ENCODE assay signal across 26 cellular contexts in genomic region chr6:169201985-169202384, GRCh38. TPM values are rescaled to one million over a fixed set of nuclear protein-coding genes. Genes with fewer than 3 reads are reported as not detected.
DNase-seq lines count a peak whose midpoint lies in the region; ATAC-seq and TF ChIP-seq lines count a peak whose summit lies in the region.
"Had no signal": no experiment of that assay in that cellular context is flagged by ENCODE, and none has a peak within 500 bp of the region (broad histone marks: within the 10 kb centered on the region; RNA-seq: fewer than 3 reads in every experiment).

No MANE protein-coding gene starts in this region.

- H2AK5ac ChIP-seq in IMR-90 (ENCODE audit: low read depth, low read length) = peak overlapping the region; percentile 35; the same call in 1 of the 2 replicates

- intact Hi-C loops in IMR-90 (cut with micrococcal nuclease) = no loop called here

- no peaks in the 10 kb centered on the region for H3K36me3 ChIP-seq in IMR-90 (ENCODE audit: control insufficient read depth, insufficient read depth, low read length)
- H3K36me3 ChIP-seq: BE2C, BLaER1 had no signal

- no peak overlapping the region for H4K8ac ChIP-seq in IMR-90 (ENCODE audit: low read depth in 2 of 2, low read length in 2 of 2)

- no peak overlapping the region for H3K27ac ChIP-seq in IMR-90 (ENCODE audit: insufficient read depth, low read length)
- H3K27ac ChIP-seq: BLaER1 had no signal

- POLR2A ChIA-PET in IMR-90 (lab: Charles Lee; ENCODE audit: unreplicated experiment) = no interaction called here

- CTCF ChIA-PET in IMR-90 (lab: Yijun Ruan, JAX) = no interaction called here

- no peaks in the 10 kb centered on the region for H3K9me1 ChIP-seq in IMR-90 (ENCODE audit: insufficient read depth, low read length)

- H2AK9ac ChIP-seq in IMR-90 (replicated peaks; ENCODE audit: low read depth, low read length, poor library complexity) = no peak overlapping the region

- H2BK15ac ChIP-seq in IMR-90 (ENCODE audit: low read depth, low read length) = no peak overlapping the region

- H3K4me3 ChIP-seq in IMR-90 (ENCODE audit: insufficient read depth, low read depth, low read length) = no peak overlapping the region
- H3K4me3 ChIP-seq: BLaER1, GM12878 had no signal

- no peak overlapping the region for H3K4me3 Mint-ChIP-seq in stimulated activated naive CD8-positive, alpha-beta T cell treated with anti-CD3 and anti-CD28 coated beads, Interleukin-15, amount 100 ng/mL, for 72 hours
- H3K4me3 Mint-ChIP-seq in osteocyte (ENCODE audit: unreplicated experiment) (no peak overlapping the region), immature natural killer cell (no peak overlapping the region)
- H3K4me3 Mint-ChIP-seq: CD14-positive monocyte; CD4-positive, alpha-beta memory T cell; CD4-positive, CD25-positive, alpha-beta regulatory T cell; CD8-positive, alpha-beta memory T cell had no signal

- no peak overlapping the region for H2BK120ac ChIP-seq in IMR-90 (ENCODE audit: low read depth, low read length)

- H3K9me3 Mint-ChIP-seq in stimulated activated naive CD8-positive, alpha-beta T cell treated with anti-CD3 and anti-CD28 coated beads, Interleukin-15, amount 100 ng/mL, for 72 hours = peaks cover 6 to 7% of the 10 kb centered on the region in 2 donors
- H3K9me3 Mint-ChIP-seq in osteocyte (ENCODE audit: unreplicated experiment) = peaks cover 7% of the 10 kb centered on the region
- peaks cover 6 to 9% (median 8%) of the 10 kb centered on the region in 6 donors for H3K9me3 Mint-ChIP-seq in immature natural killer cell

- peaks cover 4% of the 10 kb centered on the region for H3K9me3 ChIP-seq in IMR-90 (ENCODE audit: control insufficient read depth, insufficient read depth, low read length)
- H3K9me3 ChIP-seq: BE2C had no signal

- no peak overlapping the region for H3K4me2 ChIP-seq in IMR-90 (ENCODE audit: low read depth, low read length)
- H3K4me2 ChIP-seq: BLaER1 had no signal

- H3K36me3 Mint-ChIP-seq in osteocyte (ENCODE audit: unreplicated experiment) (peaks cover 12% of the 10 kb centered on the region), immature natural killer cell (peaks cover 4 to 9% (median 6%) of the 10 kb centered on the region in 3 donors)
- H3K36me3 Mint-ChIP-seq: CD4-positive, CD25-positive, alpha-beta regulatory T cell had no signal

- peaks cover 7% of the 10 kb centered on the region; the same call in 1 of the 2 replicates for H3K4me1 ChIP-seq in IMR-90 (ENCODE audit: control insufficient read depth, insufficient read depth, low read length)
- H3K4me1 ChIP-seq: BE2C had no signal

- WGBS in IMR-90 (ENCODE audit: extremely low coverage in 2 of 2, insufficient read length in 1 of 2), 2 experiments = no CpG with 5 or more reads among the region's 12 CpGs

- no peaks in the 10 kb centered on the region for H4K20me1 ChIP-seq in IMR-90 (ENCODE audit: insufficient read depth, low read length)
- H4K20me1 ChIP-seq: BLaER1 had no signal

- H3K27me3 Mint-ChIP-seq in stimulated activated naive CD8-positive, alpha-beta T cell treated with anti-CD3 and anti-CD28 coated beads, Interleukin-15, amount 100 ng/mL, for 72 hours = no peaks in the 10 kb centered on the region
- H3K27me3 Mint-ChIP-seq in osteocyte (ENCODE audit: unreplicated experiment) (no peaks in the 10 kb centered on the region), immature natural killer cell (ENCODE audit: low read depth in 3 of 3) (peaks cover 0 to 9% (median 4%) of the 10 kb centered on the region in 3 donors)

- dilution Hi-C loops in IMR-90 (cut with HindIII; ENCODE audit: low sequenced_read_pairs, unreplicated experiment) = no loop called here

- no peak overlapping the region for H3K9ac ChIP-seq in IMR-90 (ENCODE audit: low read depth, low read length)
- H3K9ac ChIP-seq: BLaER1 had no signal

- H3K79me1 ChIP-seq in IMR-90 (ENCODE audit: low read depth in 1 of 2, low read length in 2 of 2) = no peaks in the 10 kb centered on the region

- H3K23ac ChIP-seq in IMR-90 (ENCODE audit: low read depth, low read length) = no peak overlapping the region

- TF ChIP-seq RAD21 in IMR-90 (IDR thresholded peaks at IDR 0.05; ENCODE audit: low read length) = no peak

- no peak overlapping the region for H4K91ac ChIP-seq in IMR-90 (ENCODE audit: insufficient read depth, low read depth, low read length)

- H3K56ac ChIP-seq in IMR-90 (ENCODE audit: extremely low read depth, insufficient read depth, low read length) = no peak overlapping the region

- no peak overlapping the region for H3K14ac ChIP-seq in IMR-90 (replicated peaks; ENCODE audit: low read depth, low read length)

- H3K27ac Mint-ChIP-seq in stimulated activated naive CD8-positive, alpha-beta T cell treated with anti-CD3 and anti-CD28 coated beads, Interleukin-15, amount 100 ng/mL, for 72 hours = no peak overlapping the region
- H3K27ac Mint-ChIP-seq in osteocyte (ENCODE audit: unreplicated experiment) = no peak overlapping the region
- H3K27ac Mint-ChIP-seq in immature natural killer cell = no peak overlapping the region
- H3K27ac Mint-ChIP-seq: CD4-positive, CD25-positive, alpha-beta regulatory T cell had no signal

- no peak overlapping the region for H2AFZ ChIP-seq in IMR-90 (replicated peaks; ENCODE audit: low read length, poor library complexity)

- in situ Hi-C loops in IMR-90 (cut with MboI; ENCODE audit: low sequenced_read_pairs) = no loop called here

- TF ChIP-seq CTCF in IMR-90 (conservative IDR thresholded peaks at IDR 0.05; ENCODE audit: low read depth, low read length) (no peak), osteocyte (IDR thresholded peaks at IDR 0.05) (no peak)

- H3K4me1 Mint-ChIP-seq in stimulated activated naive CD8-positive, alpha-beta T cell treated with anti-CD3 and anti-CD28 coated beads, Interleukin-15, amount 100 ng/mL, for 72 hours = no peaks in the 10 kb centered on the region
- H3K4me1 Mint-ChIP-seq in osteocyte (ENCODE audit: unreplicated experiment) = peaks cover 3% of the 10 kb centered on the region
- H3K4me1 Mint-ChIP-seq in immature natural killer cell = no peaks in the 10 kb centered on the region
- H3K4me1 Mint-ChIP-seq: CD14-positive monocyte; CD4-positive, alpha-beta memory T cell; CD4-positive, CD25-positive, alpha-beta regulatory T cell had no signal

- no peaks in the 10 kb centered on the region for H3K27me3 ChIP-seq in IMR-90 (ENCODE audit: control insufficient read depth, insufficient read depth, low read length)
- H3K27me3 ChIP-seq: BE2C, BLaER1 had no signal

- DNase-seq in stimulated activated naive CD8-positive, alpha-beta T cell treated with anti-CD3 and anti-CD28 coated beads, Interleukin-15, amount 100 ng/mL, for 72 hours = no peak
- DNase-seq in stimulated activated naive CD8-positive, alpha-beta T cell treated with anti-CD3 and anti-CD28 coated beads, Interleukin-15, Interleukin-2, amounts not matched to agents 100 U/mL and 50 U/mL, for 24 hours = no peak
- DNase-seq in IMR-90 = no peak
- DNase-seq in mesenteric fat pad (ENCODE audit: low spot score) = peak; percentile 82
- DNase-seq in osteocyte (ENCODE audit: extremely low spot score, unreplicated experiment) = peak; percentile 38
- DNase-seq in activated naive CD4-positive, alpha-beta T cell (lab: John Stamatoyannopoulos, UW) = no peak
- no peak for DNase-seq in immature natural killer cell
- no peak for DNase-seq in HT-29 (ENCODE audit: low spot score)
- DNase-seq: 8988T; ACHN; BE2C; C1 segment of cervical spinal cord; CD4-positive, alpha-beta memory T cell; CD4-positive, CD25-positive, alpha-beta regulatory T cell; CD8-positive, alpha-beta memory T cell; COR-L47; DMS 273 treated with DMSO at 0.1 percent for 48 hours; DMS153; DMS53; DMS79; DND-41; EL; GDM1 had no signal

- no peak overlapping the region for H2BK5ac ChIP-seq in IMR-90 (ENCODE audit: low read depth, low read length, poor library complexity, severe bottlenecking)

- peak overlapping the region; percentile 44; the same call in 1 of the 2 replicates for H2BK20ac ChIP-seq in IMR-90 (ENCODE audit: low read depth, low read length)

- TF ChIP-seq POLR2A in IMR-90 (IDR thresholded peaks at IDR 0.05; ENCODE audit: low read depth, low read length) = no peak

- no TSS peak for BruUV-seq in IMR-90 (replicated peaks; lab: Mats Ljungman, UMichigan)

- ATAC-seq in stimulated activated naive CD8-positive, alpha-beta T cell treated with anti-CD3 and anti-CD28 coated beads, Interleukin-15, amount 100 ng/mL, for 72 hours = peak; percentile 20
- ATAC-seq in stimulated activated naive CD8-positive, alpha-beta T cell treated with anti-CD3 and anti-CD28 coated beads, Interleukin-15, Interleukin-2, amounts not matched to agents 100 U/mL and 50 U/mL, for 24 hours = no peak
- ATAC-seq in IMR-90 (ENCODE audit: low read depth) = no peak
- ATAC-seq: GM12878 had no signal

- no peak overlapping the region for H4K5ac ChIP-seq in IMR-90 (ENCODE audit: low read depth, low read length)

- no peak overlapping the region for H3K4ac ChIP-seq in IMR-90 (ENCODE audit: low read depth, low read length)

- no peak overlapping the region for H3K18ac ChIP-seq in IMR-90 (ENCODE audit: low read depth, low read length)

TF ChIP-seq in IMR-90, 13 proteins besides CTCF, POLR2A, EP300 and RAD21 (continues in another document):
- TF ChIP-seq BHLHE40 (IDR thresholded peaks at IDR 0.05; ENCODE audit: low read depth, low read length) (no peak), CHD1 (IDR thresholded peaks at IDR 0.05; ENCODE audit: low read depth, low read length) (no peak), MAFK (IDR thresholded peaks at IDR 0.05; ENCODE audit: low read depth, low read length) (no peak), USF2 (IDR thresholded peaks at IDR 0.05; ENCODE audit: low read depth, low read length) (no peak), NFE2L2 (IDR thresholded peaks at IDR 0.05; ENCODE audit: low read depth, low read length) (no peak), MXI1 (IDR thresholded peaks at IDR 0.05; ENCODE audit: borderline replicate concordance, low read depth, low read length) (no peak), FOS (IDR thresholded peaks at IDR 0.05; ENCODE audit: low read depth, low read length) (no peak), MAZ (IDR thresholded peaks at IDR 0.05; ENCODE audit: borderline replicate concordance, low read depth, low read length) (no peak), CEBPB (IDR thresholded peaks at IDR 0.05; ENCODE audit: low read depth, low read length) (no peak)

RNA-seq across cellular contexts. Expression of gene THBS2, which starts 51.7 kb away (rescaled TPM):
- total RNA-seq in IMR-90 (2012; rRNA removed) (101 and 113 TPM in 2 replicates), mesenteric fat pad (270 TPM), osteocyte (650 and 687 TPM in 2 replicates)
- polyA plus RNA-seq in IMR-90 (2012; rRNA removed) (97.3 and 106 TPM in 2 replicates), immature natural killer cell (under 1 TPM in 2 of 3 donors, not detected in 1; 0.06 to 0.11 TPM)
- 99.4 and 135 TPM in 2 replicates for polyA plus RNA-seq in IMR-90 (2012; cell fraction: cytosol; rRNA removed)
- polyA plus RNA-seq in IMR-90 (2012; cell fraction: nucleus; rRNA removed; ENCODE audit: low replicate concordance) = 137 and 172 TPM in 2 replicates
- total RNA-seq in HT-29 (2014; rRNA removed; shearing (Covaris generic)) = not detected in 2 replicates
- total RNA-seq: CD4-positive, alpha-beta memory T cell; CD4-positive, CD25-positive, alpha-beta regulatory T cell; CD8-positive, alpha-beta memory T cell had no signal

Comparison
In these comparisons a context has a peak if more than half of its experiments do, and no peak if none do; other contexts are left out.
1. DNase-seq: peak in mesenteric fat pad (single experiment) and osteocyte (single experiment); none in stimulated activated naive CD8-positive, alpha-beta T cell treated with anti-CD3 and anti-CD28 coated beads, Interleukin-15, amount 100 ng/mL, for 72 hours (0 of 2), stimulated activated naive CD8-positive, alpha-beta T cell treated with anti-CD3 and anti-CD28 coated beads, Interleukin-15, Interleukin-2, amounts not matched to agents 100 U/mL and 50 U/mL, for 24 hours (single experiment), IMR-90 (single experiment), activated naive CD4-positive, alpha-beta T cell (0 of 4), immature natural killer cell (0 of 3) and HT-29 (single experiment).
2. RNA of gene THBS2, which starts 51.7 kb away (total RNA-seq): 650 to 687 TPM in osteocyte, 270 TPM in mesenteric fat pad (single experiment) and 101 to 113 TPM in IMR-90; not detected in HT-29; every median in the first group is over 100 times any median in the second.